In the genomic region with DNA sequence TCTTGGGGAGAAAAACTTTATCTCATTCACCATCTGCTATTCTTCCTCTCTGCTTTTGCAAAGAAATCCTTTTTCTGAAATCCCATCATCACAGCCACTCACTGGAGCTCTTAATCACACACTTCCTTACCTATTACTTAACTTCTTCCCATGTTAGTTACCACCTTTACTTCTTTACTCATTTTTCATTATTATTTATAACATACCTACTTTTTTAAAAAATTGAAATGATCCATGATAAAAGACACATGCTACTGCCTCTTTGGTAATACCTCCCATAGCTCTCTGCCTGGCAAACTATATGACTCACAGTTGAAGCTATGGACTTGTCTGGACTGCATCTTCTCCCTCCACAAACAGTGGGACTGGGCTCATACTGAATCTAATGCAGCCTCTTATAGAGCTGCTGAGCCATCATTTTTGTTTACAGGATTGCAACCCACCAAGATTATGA, we compare ENCODE assay signal across 11 cellular contexts.
A peak's percentile ranks its signal among the peaks of the same experiment; 100 is the strongest.
DNase-seq lines count a peak whose midpoint lies in the region; ATAC-seq, FAIRE-seq and TF ChIP-seq lines count a peak whose summit lies in the region.
"Had no signal": no experiment of that assay in that cellular context is flagged by ENCODE, and none has a peak within 500 bp of the region (broad histone marks: within the 10 kb centered on the region; RNA-seq: fewer than 3 reads in every experiment).

No MANE protein-coding gene starts in this region.

- FAIRE-seq in pancreas (lab: Jason Lieb, UNC) = no peak

- TF ChIP-seq CTCF in brain (conservative IDR thresholded peaks at IDR 0.05) (no peak), GM10266 (IDR thresholded peaks at IDR 0.05; ENCODE audit: control insufficient read depth, insufficient read depth, low read depth, missing control alignments) (no peak), pancreas (IDR thresholded peaks at IDR 0.05) (no peak)

- POLR2A ChIA-PET in naive thymus-derived CD8-positive, alpha-beta T cell (lab: Charles Lee) = interaction anchor here (2.0 kb wide), 1 partner anchor 65 kb away, joined by 8 read pairs; no protein-coding TSS in a partner anchor

- H3K4me1 Mint-ChIP-seq in brain = peaks cover 70% of the 10 kb centered on the region
- H3K4me1 Mint-ChIP-seq in naive thymus-derived CD8-positive, alpha-beta T cell = peaks cover 38 to 79% (median 75%) of the 10 kb centered on the region in 4 donors

- peaks cover 0 to 4% (median 0%) of the 10 kb centered on the region in 3 donors for H3K4me1 ChIP-seq in pancreas

- intact Hi-C loops in pancreas (cut with DNase I) = no loop called here

- no peak overlapping the region for H3K4me3 ChIP-seq in pancreas
- H3K4me3 ChIP-seq: SK-N-MC had no signal

- H3K27me3 ChIP-seq in pancreas = no peaks in the 10 kb centered on the region

- H3K27ac Mint-ChIP-seq in brain = peak overlapping the region in 4 of 5 experiments; percentile 2 to 85 (median 44)
- peak overlapping the region in 8 of 10 donors; percentile 0 to 60 (median 30) for H3K27ac Mint-ChIP-seq in naive thymus-derived CD8-positive, alpha-beta T cell

- no peak for DNase-seq in naive thymus-derived CD8-positive, alpha-beta T cell
- DNase-seq in GM10266 (ENCODE audit: extremely low spot score) (no peak), NCI-H146 (lab: John Stamatoyannopoulos, UW) (no peak), NCI-H82 treated with DMSO at 0.1 percent for 48 hours (lab: John Stamatoyannopoulos, UW; ENCODE audit: unreplicated experiment) (no peak), pancreas (no peak)
- DNase-seq: NCI-H1436 had no signal

- peaks cover 14% of the 10 kb centered on the region for H3K36me3 Mint-ChIP-seq in brain
- H3K36me3 Mint-ChIP-seq in naive thymus-derived CD8-positive, alpha-beta T cell = peaks cover 0 to 5% (median 0%) of the 10 kb centered on the region in 3 donors

- H3K9me3 Mint-ChIP-seq in brain = peaks cover 0 to 17% (median 9%) of the 10 kb centered on the region in 5 experiments
- H3K9me3 Mint-ChIP-seq in naive thymus-derived CD8-positive, alpha-beta T cell = peaks cover 0 to 5% (median 0%) of the 10 kb centered on the region in 9 donors

- ATAC-seq in GM18499 (IDR thresholded peaks at IDR 0.05; ENCODE audit: insufficient read depth, unreplicated experiment) = peak; percentile 51
- ATAC-seq in HG02884 (IDR thresholded peaks at IDR 0.05; ENCODE audit: unreplicated experiment) = peak; percentile 57
- no peak for ATAC-seq in naive thymus-derived CD8-positive, alpha-beta T cell
- ATAC-seq in pancreas = no peak

- H3K9me3 ChIP-seq in pancreas = no peaks in the 10 kb centered on the region

- no peaks in the 10 kb centered on the region for H3K36me3 ChIP-seq in pancreas

- H3K27ac ChIP-seq in pancreas = no peak overlapping the region
- H3K27ac ChIP-seq: SK-N-MC had no signal

- peak overlapping the region in 1 of 5 experiments; percentile 15 for H3K4me3 Mint-ChIP-seq in brain
- H3K4me3 Mint-ChIP-seq in naive thymus-derived CD8-positive, alpha-beta T cell = no peak overlapping the region
- H3K4me3 Mint-ChIP-seq: neural crest cell had no signal

- H3K27me3 Mint-ChIP-seq in brain = peaks cover 4% of the 10 kb centered on the region
- no peaks in the 10 kb centered on the region for H3K27me3 Mint-ChIP-seq in naive thymus-derived CD8-positive, alpha-beta T cell

Comparison
In these comparisons a context has a peak if more than half of its experiments do, and no peak if none do; other contexts are left out.
1. ATAC-seq: peak in GM18499 (single experiment) and HG02884 (single experiment); none in naive thymus-derived CD8-positive, alpha-beta T cell (0 of 2) and pancreas (0 of 4).